In the genomic region with DNA sequence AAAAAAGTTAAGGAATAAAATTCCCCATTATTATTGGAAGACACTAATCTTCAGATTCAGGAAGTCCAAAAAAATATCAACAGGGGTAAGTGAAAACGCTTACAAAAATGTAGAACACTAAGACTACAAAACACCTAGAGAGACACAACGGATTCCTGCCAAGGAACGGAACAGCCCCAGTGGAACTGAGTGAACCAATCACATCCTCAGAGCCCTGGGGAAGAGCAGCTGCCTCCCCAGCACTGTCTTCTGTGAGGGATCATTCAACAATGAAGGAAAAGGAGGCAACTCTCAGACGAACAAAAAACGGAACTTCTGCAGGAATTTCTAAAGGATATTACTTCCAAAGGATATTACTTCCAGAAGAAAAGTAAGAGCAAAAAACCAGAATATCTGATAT, we compare ENCODE assay signal across 9 cellular contexts.
DNase-seq lines count a peak whose midpoint lies in the region; ATAC-seq and TF ChIP-seq lines count a peak whose summit lies in the region.
"Had no signal": no experiment of that assay in that cellular context is flagged by ENCODE, and none has a peak within 500 bp of the region (broad histone marks: within the 10 kb centered on the region; RNA-seq: fewer than 3 reads in every experiment).

No MANE protein-coding gene starts in this region.

- CTCF ChIA-PET in activated CD8-positive, alpha-beta T cell treated with anti-CD3 and anti-CD28 coated beads, Interleukin-2, amount 10 ng/mL, durations not matched to agents 7 days and 5 days (lab: Charles Lee) = interaction anchor here (1.1 kb wide), 1 partner anchor 11 kb away, joined by 3 read pairs; no protein-coding TSS in a partner anchor

- peak; percentile 92 for DNase-seq in GM03348 (ENCODE audit: low spot score)
- DNase-seq in activated CD8-positive, alpha-beta T cell treated with anti-CD3 and anti-CD28 coated beads, Interleukin-2, amount 10 ng/mL, durations not matched to agents 7 days and 5 days = no peak
- DNase-seq in left ventricle myocardium inferior = no peak
- no peak for DNase-seq in WERI-Rb-1
- no peak for DNase-seq in 8988T
- no peak for DNase-seq in UCSD-AML1 (lab: John Stamatoyannopoulos, UW; ENCODE audit: unreplicated experiment)
- DNase-seq in iPS-NIHi11 (ENCODE audit: low spot score) = no peak
- DNase-seq: NCI-H2227 treated with DMSO at 0.1 percent for 48 hours had no signal

- no peaks in the 10 kb centered on the region for H3K9me3 Mint-ChIP-seq in activated CD8-positive, alpha-beta T cell treated with anti-CD3 and anti-CD28 coated beads, Interleukin-2, amount 10 ng/mL, durations not matched to agents 7 days and 5 days (ENCODE audit: insufficient read depth)

- H3K27me3 Mint-ChIP-seq in activated CD8-positive, alpha-beta T cell treated with anti-CD3 and anti-CD28 coated beads, Interleukin-2, amount 10 ng/mL, durations not matched to agents 7 days and 5 days (ENCODE audit: low read depth) = no peaks in the 10 kb centered on the region

- H3K27me3 ChIP-seq in left ventricle myocardium inferior (ENCODE audit: low read depth) (no peaks in the 10 kb centered on the region), WERI-Rb-1 (ENCODE audit: insufficient read depth, low read depth, severe bottlenecking) (no peaks in the 10 kb centered on the region)

- POLR2A ChIA-PET in activated CD8-positive, alpha-beta T cell treated with anti-CD3 and anti-CD28 coated beads, Interleukin-2, amount 10 ng/mL, durations not matched to agents 7 days and 5 days (lab: Charles Lee) = interaction anchor here (0.6 kb wide), 1 partner anchor 80 kb away, joined by 3 read pairs; no protein-coding TSS in a partner anchor

- H3K36me3 ChIP-seq in left ventricle myocardium inferior = no peaks in the 10 kb centered on the region
- H3K36me3 ChIP-seq in WERI-Rb-1 = no peaks in the 10 kb centered on the region

- TF ChIP-seq CTCF in left ventricle myocardium inferior (IDR thresholded peaks at IDR 0.05; ENCODE audit: borderline replicate concordance) = no peak
- no peak for TF ChIP-seq CTCF in WERI-Rb-1 (IDR thresholded peaks at IDR 0.05; ENCODE audit: low read depth, low read length)

- H3K4me1 ChIP-seq in left ventricle myocardium inferior = peaks cover 75% of the 10 kb centered on the region

- H3K27ac ChIP-seq in left ventricle myocardium inferior (replicated peaks) (peak overlapping the region; percentile 87), skin epidermis (peak overlapping the region in 16 of 21 experiments; percentile 2 to 84 (median 69)), WERI-Rb-1 (no peak overlapping the region)

- H3K4me1 Mint-ChIP-seq in activated CD8-positive, alpha-beta T cell treated with anti-CD3 and anti-CD28 coated beads, Interleukin-2, amount 10 ng/mL, durations not matched to agents 7 days and 5 days (ENCODE audit: low read depth) = peaks cover 63% of the 10 kb centered on the region

- intact Hi-C loops in left ventricle myocardium inferior (cut with micrococcal nuclease) = no loop called here

- H3K36me3 Mint-ChIP-seq in activated CD8-positive, alpha-beta T cell treated with anti-CD3 and anti-CD28 coated beads, Interleukin-2, amount 10 ng/mL, durations not matched to agents 7 days and 5 days (ENCODE audit: low read depth) = peaks cover 35% of the 10 kb centered on the region

- H3K4me3 Mint-ChIP-seq in activated CD8-positive, alpha-beta T cell treated with anti-CD3 and anti-CD28 coated beads, Interleukin-2, amount 10 ng/mL, durations not matched to agents 7 days and 5 days = peak overlapping the region; percentile 60

- ATAC-seq in activated CD8-positive, alpha-beta T cell treated with anti-CD3 and anti-CD28 coated beads, Interleukin-2, amount 10 ng/mL, durations not matched to agents 7 days and 5 days = no peak

- H3K4me3 ChIP-seq in left ventricle myocardium inferior = peak overlapping the region; percentile 57
- peak overlapping the region in 4 of 7 experiments; percentile 1 to 22 (median 12) for H3K4me3 ChIP-seq in skin epidermis
- H3K4me3 ChIP-seq in WERI-Rb-1 (ENCODE audit: low read depth, low read length) = no peak overlapping the region

- H3K27ac Mint-ChIP-seq in activated CD8-positive, alpha-beta T cell treated with anti-CD3 and anti-CD28 coated beads, Interleukin-2, amount 10 ng/mL, durations not matched to agents 7 days and 5 days = peak overlapping the region; percentile 81

- H3K9me3 ChIP-seq in left ventricle myocardium inferior (replicated peaks) (no peaks in the 10 kb centered on the region), WERI-Rb-1 (ENCODE audit: severe bottlenecking) (no peaks in the 10 kb centered on the region)
